In the genomic region with DNA sequence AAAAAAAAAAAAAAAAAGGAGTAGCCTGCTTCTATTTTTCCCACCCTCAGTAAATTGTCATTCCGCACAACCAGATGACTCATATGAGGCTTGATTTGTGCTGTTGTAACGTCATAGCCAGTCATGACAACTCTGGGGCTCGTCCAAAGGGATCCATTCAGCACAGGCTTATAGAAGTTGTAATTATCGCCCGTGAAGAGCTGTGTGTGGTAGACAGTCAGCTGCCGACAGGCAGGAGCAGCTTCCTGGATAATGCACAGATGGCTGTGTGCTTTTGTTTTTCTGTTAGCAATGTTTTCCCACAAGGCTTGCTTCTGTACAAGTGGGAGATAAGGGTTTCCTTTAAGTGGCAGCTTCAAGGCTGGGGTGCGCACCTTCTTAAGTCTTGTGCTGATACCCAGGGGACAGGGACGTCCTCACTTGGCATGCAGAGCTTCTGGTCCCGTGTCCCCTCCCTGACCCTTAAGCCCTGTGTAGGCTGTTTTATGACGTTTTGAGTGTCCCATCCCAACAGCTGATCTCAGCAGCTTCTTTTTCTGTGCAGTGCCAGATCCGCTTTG, we compare ENCODE assay signal across 13 cellular contexts. TPM values are rescaled to one million over a fixed set of nuclear protein-coding genes. Genes with fewer than 3 reads are reported as not detected.
A peak's percentile ranks its signal among the peaks of the same experiment; 100 is the strongest.
DNase-seq lines count a peak whose midpoint lies in the region.
"Had no signal": no experiment of that assay in that cellular context is flagged by ENCODE, and none has a peak within 500 bp of the region (broad histone marks: within the 10 kb centered on the region; RNA-seq: fewer than 3 reads in every experiment).

No MANE protein-coding gene starts in this region.

- no peaks in the 10 kb centered on the region for H3K27me3 Mint-ChIP-seq in activated T-helper 2 cell treated with anti-CD3 and anti-CD28 coated beads, Interferon-gamma antibody, Interleukin-2, Interleukin-4, amounts not matched to agents 10 μg/mL and 5 μg/mL and 100 μg/mL, durations not matched to agents 14 hours and 24 hours and 36 hours (ENCODE audit: low read depth)

- H3K27ac Mint-ChIP-seq in activated T-helper 2 cell treated with anti-CD3 and anti-CD28 coated beads, Interferon-gamma antibody, Interleukin-2, Interleukin-4, amounts not matched to agents 10 μg/mL and 5 μg/mL and 100 μg/mL, durations not matched to agents 14 hours and 24 hours and 36 hours = no peak overlapping the region

- no peaks in the 10 kb centered on the region for H3K9me3 Mint-ChIP-seq in activated T-helper 2 cell treated with anti-CD3 and anti-CD28 coated beads, Interferon-gamma antibody, Interleukin-2, Interleukin-4, amounts not matched to agents 10 μg/mL and 5 μg/mL and 100 μg/mL, durations not matched to agents 14 hours and 24 hours and 36 hours

- intact Hi-C loops in activated T-helper 2 cell treated with anti-CD3 and anti-CD28 coated beads, Interferon-gamma antibody, Interleukin-2, Interleukin-4, amounts not matched to agents 10 μg/mL and 5 μg/mL and 100 μg/mL, durations not matched to agents 14 hours and 24 hours and 36 hours (cut with micrococcal nuclease) = no loop called here

- DNase-seq in NCI-H146 (lab: John Stamatoyannopoulos, UW) = peak; percentile 47
- no peak for DNase-seq in NCI-H146 treated with DMSO at 0.1 percent for 48 hours (lab: John Stamatoyannopoulos, UW; ENCODE audit: unreplicated experiment)
- peak; percentile 46 for DNase-seq in NCI-H82 treated with DMSO at 0.1 percent for 48 hours (lab: John Stamatoyannopoulos, UW; ENCODE audit: unreplicated experiment)
- peak; percentile 82 for DNase-seq in fibroblast of peridontal ligament (ENCODE audit: extremely low read depth)
- peak; percentile 53 for DNase-seq in stromal cell of bone marrow (ENCODE audit: low read depth)
- no peak for DNase-seq in activated T-helper 2 cell treated with anti-CD3 and anti-CD28 coated beads, Interferon-gamma antibody, Interleukin-2, Interleukin-4, amounts not matched to agents 10 μg/mL and 5 μg/mL and 100 μg/mL, durations not matched to agents 14 hours and 24 hours and 36 hours (ENCODE audit: low spot score)
- no peak for DNase-seq in SKM-1 treated with dmso at 0.1 percent for 144 hours (lab: John Stamatoyannopoulos, UW; ENCODE audit: unreplicated experiment)
- no peak for DNase-seq in stimulated activated CD4-positive, alpha-beta T cell treated with anti-CD3 and anti-CD28 coated beads, Interleukin-1b, Interleukin-23, amount 100 ng/mL, for 48 hours
- DNase-seq: activated gamma-delta T cell; effector CD4-positive, alpha-beta T cell; T1000 had no signal

- no peaks in the 10 kb centered on the region for H3K4me1 Mint-ChIP-seq in activated T-helper 2 cell treated with anti-CD3 and anti-CD28 coated beads, Interferon-gamma antibody, Interleukin-2, Interleukin-4, amounts not matched to agents 10 μg/mL and 5 μg/mL and 100 μg/mL, durations not matched to agents 14 hours and 24 hours and 36 hours (ENCODE audit: low read depth)

- H3K4me3 Mint-ChIP-seq in activated T-helper 2 cell treated with anti-CD3 and anti-CD28 coated beads, Interferon-gamma antibody, Interleukin-2, Interleukin-4, amounts not matched to agents 10 μg/mL and 5 μg/mL and 100 μg/mL, durations not matched to agents 14 hours and 24 hours and 36 hours (ENCODE audit: low read depth) = no peak overlapping the region

- no peaks in the 10 kb centered on the region for H3K36me3 Mint-ChIP-seq in activated T-helper 2 cell treated with anti-CD3 and anti-CD28 coated beads, Interferon-gamma antibody, Interleukin-2, Interleukin-4, amounts not matched to agents 10 μg/mL and 5 μg/mL and 100 μg/mL, durations not matched to agents 14 hours and 24 hours and 36 hours (ENCODE audit: low read depth)

RNA-seq across cellular contexts. Expression of a gene that starts 26.0 kb away (rescaled TPM):
- total RNA-seq in activated T-helper 2 cell treated with anti-CD3 and anti-CD28 coated beads, Interferon-gamma antibody, Interleukin-2, Interleukin-4, amounts not matched to agents 10 μg/mL and 5 μg/mL and 100 μg/mL, durations not matched to agents 14 hours and 24 hours and 36 hours = 11.3 and 11.8 TPM in 2 replicates

RNA-seq across cellular contexts. Expression of a gene that starts 37.5 kb away (rescaled TPM):
- not detected in 2 replicates for total RNA-seq in activated T-helper 2 cell treated with anti-CD3 and anti-CD28 coated beads, Interferon-gamma antibody, Interleukin-2, Interleukin-4, amounts not matched to agents 10 μg/mL and 5 μg/mL and 100 μg/mL, durations not matched to agents 14 hours and 24 hours and 36 hours
- total RNA-seq: kidney epithelial cell, pulmonary artery endothelial cell had no signal

Comparison
In these comparisons a context has a peak if more than half of its experiments do, and no peak if none do; other contexts are left out.
1. DNase-seq: peak in NCI-H146 (single experiment), NCI-H82 treated with DMSO at 0.1 percent for 48 hours (single experiment), fibroblast of peridontal ligament (single experiment) and stromal cell of bone marrow (single experiment); none in NCI-H146 treated with DMSO at 0.1 percent for 48 hours (single experiment), activated T-helper 2 cell treated with anti-CD3 and anti-CD28 coated beads, Interferon-gamma antibody, Interleukin-2, Interleukin-4, amounts not matched to agents 10 μg/mL and 5 μg/mL and 100 μg/mL, durations not matched to agents 14 hours and 24 hours and 36 hours (single experiment), SKM-1 treated with dmso at 0.1 percent for 144 hours (single experiment) and stimulated activated CD4-positive, alpha-beta T cell treated with anti-CD3 and anti-CD28 coated beads, Interleukin-1b, Interleukin-23, amount 100 ng/mL, for 48 hours (single experiment).